8 cellular contexts compared by ENCODE assay signal in genomic region chr5:177478711-177479646, GRCh38. TPM values are rescaled to one million over a fixed set of nuclear protein-coding genes. Genes with fewer than 3 reads are reported as not detected.
DNase-seq lines count a peak whose midpoint lies in the region; ATAC-seq and TF ChIP-seq lines count a peak whose summit lies in the region.

No MANE protein-coding gene starts in this region.

- no peaks in the 10 kb centered on the region; the same call in 1 of the 2 replicates for H4K20me1 ChIP-seq in GM23338 (replicated peaks; ENCODE audit: insufficient read depth)

- H3K9ac ChIP-seq in muscle layer of colon (ENCODE audit: low read length): no peak overlapping the region

- H3F3A ChIP-seq in GM23338 (replicated peaks; ENCODE audit: low read depth): peaks cover 18% of the 10 kb centered on the region

- no peaks in the 10 kb centered on the region for H3K9me2 ChIP-seq in GM23338 (ENCODE audit: insufficient read depth)

- no peaks in the 10 kb centered on the region for H3K9me3 Mint-ChIP-seq in GM23338
- no peaks in the 10 kb centered on the region for H3K9me3 Mint-ChIP-seq in chondrocyte (ENCODE audit: low read depth)

- H3K36me3 Mint-ChIP-seq in GM23338 (ENCODE audit: low read depth): peaks cover 25% of the 10 kb centered on the region
- H3K36me3 Mint-ChIP-seq in chondrocyte (ENCODE audit: low read depth): peaks cover 14% of the 10 kb centered on the region

- H3K27me3 ChIP-seq in GM23338 (ENCODE audit: insufficient read depth): no peaks in the 10 kb centered on the region
- no peaks in the 10 kb centered on the region for H3K27me3 ChIP-seq in muscle layer of colon (ENCODE audit: control insufficient read depth in 1 of 2, insufficient read depth in 2 of 2, low read length in 2 of 2)
- H3K27me3 ChIP-seq in MG63: no peaks in the 10 kb centered on the region

- no peak overlapping the region for H2AFZ ChIP-seq in GM23338

- H3K79me2 ChIP-seq in GM23338 (replicated peaks; ENCODE audit: insufficient read depth): no peaks in the 10 kb centered on the region

- H3K9me3 ChIP-seq in muscle layer of colon (ENCODE audit: low read length) (no peaks in the 10 kb centered on the region), MG63 (no peaks in the 10 kb centered on the region)

- H3K4me1 ChIP-seq in GM23338 (ENCODE audit: insufficient read depth): peaks cover 19% of the 10 kb centered on the region
- peaks cover 88% of the 10 kb centered on the region for H3K4me1 ChIP-seq in muscle layer of colon (ENCODE audit: insufficient read depth, low read length)

- no peak overlapping the region; the same call in 2 of the 3 replicates for H3K4me3 Mint-ChIP-seq in GM23338
- H3K4me3 Mint-ChIP-seq in chondrocyte (ENCODE audit: unreplicated experiment): no peak overlapping the region

- no peak for ATAC-seq in GM23338
- ATAC-seq in GM21360 (IDR thresholded peaks at IDR 0.05; ENCODE audit: unreplicated experiment): no peak

- H3K27me3 Mint-ChIP-seq in GM23338 (ENCODE audit: insufficient read depth, low read depth, poor library complexity) (peaks cover 24% of the 10 kb centered on the region), chondrocyte (ENCODE audit: low read depth) (no peaks in the 10 kb centered on the region)

- H3K4me2 ChIP-seq in GM23338: no peak overlapping the region

- H3K27ac Mint-ChIP-seq in GM23338: peak overlapping the region; percentile 86; the same call in 1 of the 2 replicates
- peak overlapping the region; percentile 99 for H3K27ac Mint-ChIP-seq in chondrocyte (ENCODE audit: unreplicated experiment)

- H3K4me1 Mint-ChIP-seq in GM23338: peaks cover 36% of the 10 kb centered on the region
- peaks cover 81% of the 10 kb centered on the region for H3K4me1 Mint-ChIP-seq in chondrocyte (ENCODE audit: low read depth)

- H3K36me3 ChIP-seq in GM23338 (ENCODE audit: insufficient read depth) (no peaks in the 10 kb centered on the region), muscle layer of colon (ENCODE audit: insufficient read depth, low read length) (peaks cover 18% of the 10 kb centered on the region), MG63 (peaks cover 45% of the 10 kb centered on the region)

- H3K4me3 ChIP-seq in GM23338 (no peak overlapping the region), muscle layer of colon (ENCODE audit: low read depth in 1 of 2, low read length in 2 of 2) (no peak overlapping the region), MG63 (no peak overlapping the region)

- DNase-seq in GM23338 (ENCODE audit: low spot score): no peak
- peak; percentile 90 for DNase-seq in SIG-M5 treated with dmso at 0.1 percent for 504 hours (lab: John Stamatoyannopoulos, UW; ENCODE audit: unreplicated experiment)
- DNase-seq in chondrocyte (ENCODE audit: low spot score): no peak
- DNase-seq in HuH-7.5 (ENCODE audit: low spot score): no peak
- DNase-seq in superior temporal gyrus (ENCODE audit: extremely low spot score): no peak
- no peak for DNase-seq in MG63

- 0 out of 2 replicates have a peak overlapping the region, but pooled peaks have one; percentile 26 for H3K27ac ChIP-seq in GM23338 (ENCODE audit: low read depth)
- peak overlapping the region; percentile 76 for H3K27ac ChIP-seq in muscle layer of colon (ENCODE audit: low read depth, low read length)

- TF ChIP-seq CTCF in GM23338 (conservative IDR thresholded peaks at IDR 0.05; ENCODE audit: low read depth in 2 of 2): no peak
- TF ChIP-seq CTCF in chondrocyte (IDR thresholded peaks at IDR 0.05): no peak

TF ChIP-seq in GM23338, 12 proteins besides CTCF, POLR2A, EP300 and RAD21:
- TF ChIP-seq STAT1 (IDR thresholded peaks at IDR 0.05; ENCODE audit: unreplicated experiment): no peak
- no peak for TF ChIP-seq EZH2phosphoT487 (IDR thresholded peaks at IDR 0.05; ENCODE audit: unreplicated experiment)
- TF ChIP-seq ETS1 (IDR thresholded peaks at IDR 0.05): no peak
- TF ChIP-seq ZNF114 (CRISPR knock-in tag; IDR thresholded peaks at IDR 0.05): no peak
- TF ChIP-seq JUNB (IDR thresholded peaks at IDR 0.05; ENCODE audit: unreplicated experiment): no peak
- TF ChIP-seq EZH2 (IDR thresholded peaks at IDR 0.05; ENCODE audit: low read depth, unreplicated experiment): no peak

RNA-seq across cellular contexts. Expression of gene DBN1, which starts 5.5 kb away (rescaled TPM):
- 242 and 290 TPM in 2 replicates for total RNA-seq in GM23338 (2014; rRNA removed; shearing (Covaris generic))
- polyA plus RNA-seq in GM23338 (2016; fragmentation: Nextera tagmentation; extraction: Ambion mirVana): 102 and 106 TPM in 2 replicates
- 207 to 277 TPM (median 274 TPM) in 3 replicates for total RNA-seq in chondrocyte
- total RNA-seq in MG63 (2014; rRNA removed; shearing (Covaris generic); ENCODE audit: low replicate concordance): 245 and 334 TPM in 2 replicates

RNA-seq across cellular contexts. Expression of gene PDLIM7, which starts 18.4 kb away (rescaled TPM):
- 73.0 and 94.7 TPM in 2 replicates for total RNA-seq in GM23338 (2014; rRNA removed; shearing (Covaris generic))
- polyA plus RNA-seq in GM23338 (2016; fragmentation: Nextera tagmentation; extraction: Ambion mirVana): 128 TPM in 2 replicates
- 563 to 633 TPM (median 613 TPM) in 3 replicates for total RNA-seq in chondrocyte
- total RNA-seq in MG63 (2014; rRNA removed; shearing (Covaris generic); ENCODE audit: low replicate concordance): 77.8 and 165 TPM in 2 replicates

RNA-seq across cellular contexts. Expression of gene DOK3, which starts 30.6 kb away (rescaled TPM):
- 4.9 and 11.1 TPM in 2 replicates for total RNA-seq in GM23338 (2014; rRNA removed; shearing (Covaris generic))
- polyA plus RNA-seq in GM23338 (2016; fragmentation: Nextera tagmentation; extraction: Ambion mirVana): 2.2 and 2.8 TPM in 2 replicates
- total RNA-seq in chondrocyte: 4.7 to 7.7 TPM (median 7.5 TPM) in 3 replicates
- total RNA-seq in MG63 (2014; rRNA removed; shearing (Covaris generic); ENCODE audit: low replicate concordance): 0.92 TPM in 1 of 2 replicates, not detected in the other

RNA-seq across cellular contexts. Expression of gene PRR7, which starts 32.4 kb away (rescaled TPM):
- 6.4 and 9.7 TPM in 2 replicates for total RNA-seq in GM23338 (2014; rRNA removed; shearing (Covaris generic))
- polyA plus RNA-seq in GM23338 (2016; fragmentation: Nextera tagmentation; extraction: Ambion mirVana): 7.6 and 7.7 TPM in 2 replicates
- total RNA-seq in chondrocyte: 4.8 to 5.5 TPM (median 5.3 TPM) in 3 replicates
- 61.4 and 68.2 TPM in 2 replicates for total RNA-seq in MG63 (2014; rRNA removed; shearing (Covaris generic); ENCODE audit: low replicate concordance)

RNA-seq across cellular contexts. Expression of gene DDX41, which starts 37.8 kb away (rescaled TPM):
- total RNA-seq in GM23338 (2014; rRNA removed; shearing (Covaris generic)): 115 and 139 TPM in 2 replicates
- 67.1 and 73.4 TPM in 2 replicates for polyA plus RNA-seq in GM23338 (2016; fragmentation: Nextera tagmentation; extraction: Ambion mirVana)
- total RNA-seq in chondrocyte: 77.2 to 79.0 TPM (median 78.6 TPM) in 3 replicates
- total RNA-seq in MG63 (2014; rRNA removed; shearing (Covaris generic); ENCODE audit: low replicate concordance): 125 and 127 TPM in 2 replicates
